2 cellular contexts compared by ENCODE assay signal in genomic region chrX:37570349-37570748, GRCh38. TPM values are rescaled to one million over a fixed set of nuclear protein-coding genes. Genes with fewer than 3 reads are reported as not detected.
"Had no signal": no experiment of that assay in that cellular context is flagged by ENCODE, and none has a peak within 500 bp of the region (broad histone marks: within the 10 kb centered on the region; RNA-seq: fewer than 3 reads in every experiment).

No MANE protein-coding gene starts in this region.

RNA-seq across cellular contexts. Expression of gene LANCL3, which starts 1.1 kb away (rescaled TPM):
- total RNA-seq: HepG2, IMR-90 had no signal
- polyA plus RNA-seq: HepG2, IMR-90 had no signal
